In the genomic region with DNA sequence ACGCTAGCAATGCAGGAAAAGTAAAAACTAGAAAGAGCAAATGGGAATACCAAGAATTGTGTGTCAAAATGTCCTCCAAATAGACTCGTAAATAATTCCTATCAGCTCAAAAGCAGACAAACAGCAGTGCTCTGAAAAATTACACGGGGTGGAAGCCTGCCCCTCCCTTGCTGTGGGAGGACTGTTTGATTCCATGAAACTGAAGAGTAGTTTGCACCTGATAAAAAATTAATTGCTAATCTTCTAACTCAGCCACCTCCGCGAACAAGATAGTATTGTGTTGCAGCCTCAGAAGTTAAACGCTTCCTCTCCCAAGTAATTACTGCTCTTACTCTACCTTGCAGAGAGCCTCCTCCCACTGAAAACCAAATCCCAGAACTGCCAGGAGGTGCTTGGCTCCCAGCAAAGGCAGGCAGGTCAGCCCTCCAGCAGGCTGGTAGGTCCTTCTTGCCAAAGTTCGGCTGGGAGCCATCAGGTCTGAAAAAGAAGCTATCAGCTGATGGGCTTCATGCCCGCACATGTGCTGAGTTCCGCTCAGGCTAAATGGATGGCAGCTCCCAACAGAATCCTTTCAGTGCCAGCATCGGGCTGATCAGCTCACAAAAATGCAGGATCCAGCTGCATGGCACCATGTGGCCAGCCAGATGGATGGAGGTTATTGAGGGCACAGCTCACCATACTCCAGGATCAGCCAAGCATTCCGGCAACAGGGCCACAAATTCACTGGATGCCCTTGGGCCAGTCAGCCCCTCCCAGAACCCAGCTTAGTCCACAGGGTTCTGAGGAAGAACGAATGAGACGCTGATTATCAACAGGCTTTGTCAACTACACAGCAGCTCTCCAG, we compare ENCODE assay signal across 13 cellular contexts. TPM values are rescaled to one million over a fixed set of nuclear protein-coding genes. Genes with fewer than 3 reads are reported as not detected.
A peak's percentile ranks its signal among the peaks of the same experiment; 100 is the strongest.
DNase-seq lines count a peak whose midpoint lies in the region; ATAC-seq and FAIRE-seq lines count a peak whose summit lies in the region.
"Had no signal": no experiment of that assay in that cellular context is flagged by ENCODE, and none has a peak within 500 bp of the region (broad histone marks: within the 10 kb centered on the region; RNA-seq: fewer than 3 reads in every experiment).

No MANE protein-coding gene starts in this region.

- intact Hi-C loops in posterior vena cava (cut with DNase I) = no loop called here

- DNase-seq in NCI-H748 (lab: John Stamatoyannopoulos, UW; ENCODE audit: unreplicated experiment) (peak; percentile 21), NCI-H748 treated with DMSO at 0.1 percent for 48 hours (lab: John Stamatoyannopoulos, UW) (no peak), caudate nucleus (lab: John Stamatoyannopoulos, UW) (peak in 53 of 61 donors; percentile 9 to 94 (median 41)), inferior parietal cortex (ENCODE audit: extremely low spot score) (peak; percentile 28), urothelium cell line (ENCODE audit: low spot score) (no peak), posterior vena cava (ENCODE audit: low spot score) (no peak), H4 (ENCODE audit: low spot score) (no peak)
- DNase-seq: activated naive CD8-positive, alpha-beta T cell treated with anti-CD3 and anti-CD28 coated beads, Interleukin-2, amount 10 ng/mL, durations not matched to agents 7 days and 5 days; naive B cell had no signal

- peak; percentile 95 for FAIRE-seq in urothelium cell line (lab: Jason Lieb, UNC)
- FAIRE-seq: colon, TTC549 had no signal

- peak overlapping the region; percentile 27 for H3K27ac ChIP-seq in caudate nucleus (ENCODE audit: low read depth, low read length)
- H3K27ac ChIP-seq: tibial artery had no signal

- no peak for ATAC-seq in HG03025 (IDR thresholded peaks at IDR 0.05; ENCODE audit: low FRiP score, unreplicated experiment)

RNA-seq across cellular contexts. Expression of gene MAD1L1, which starts 37.1 kb away (rescaled TPM):
- total RNA-seq in posterior vena cava = 10 to 100 TPM; 17.3 to 24.7 TPM
- total RNA-seq in H4 (2014; rRNA removed; shearing (Covaris generic)) = 116 and 121 TPM in 2 replicates

RNA-seq across cellular contexts. Expression of gene MRM2, which starts 46.4 kb away (rescaled TPM):
- 10 to 100 TPM; 12.3 to 15.6 TPM for total RNA-seq in posterior vena cava
- 66.9 and 93.0 TPM in 2 replicates for total RNA-seq in H4 (2014; rRNA removed; shearing (Covaris generic))

RNA-seq across cellular contexts. Expression of gene NUDT1, which starts 46.4 kb away (rescaled TPM):
- total RNA-seq in posterior vena cava = 10 to 100 TPM; 12.4 to 18.6 TPM
- 162 and 206 TPM in 2 replicates for total RNA-seq in H4 (2014; rRNA removed; shearing (Covaris generic))

Comparison
In these comparisons a context has a peak if more than half of its experiments do, and no peak if none do; other contexts are left out.
1. DNase-seq: peak in NCI-H748 (single experiment), caudate nucleus (53 of 61) and inferior parietal cortex (single experiment); none in NCI-H748 treated with DMSO at 0.1 percent for 48 hours (single experiment), urothelium cell line (single experiment), posterior vena cava (single experiment) and H4 (single experiment).